13 cellular contexts compared by ENCODE assay signal in genomic region chr7:44693641-44694313, GRCh38. TPM values are rescaled to one million over a fixed set of nuclear protein-coding genes. Genes with fewer than 3 reads are reported as not detected.
DNase-seq lines count a peak whose midpoint lies in the region; ATAC-seq and TF ChIP-seq lines count a peak whose summit lies in the region.
"Had no signal": no experiment of that assay in that cellular context is flagged by ENCODE, and none has a peak within 500 bp of the region (broad histone marks: within the 10 kb centered on the region; RNA-seq: fewer than 3 reads in every experiment).

No MANE protein-coding gene starts in this region.

- ATAC-seq in SK-N-SH treated with all-trans-retinoic acid at 6 μM for 48 hours: peak; percentile 87
- ATAC-seq in GM18861 (IDR thresholded peaks at IDR 0.05; ENCODE audit: unreplicated experiment): no peak
- ATAC-seq: GM12878 had no signal

- TF ChIP-seq CTCF in foreskin fibroblast (IDR thresholded peaks at IDR 0.05; ENCODE audit: low read depth, low read length): no peak

- intact Hi-C loops in posterior vena cava (cut with DNase I): no loop called here

- DNase-seq in EH (ENCODE audit: low read depth) (peak; percentile 91), foreskin fibroblast (peak; percentile 77 to 87), posterior vena cava (ENCODE audit: low spot score) (peak; percentile 66), activated gamma-delta T cell treated with Interleukin-2 at 50 U/mL for 16 hours (no peak), medulla oblongata (ENCODE audit: extremely low spot score) (no peak), mesenteric fat pad (ENCODE audit: low spot score) (no peak)
- DNase-seq: activated CD4-positive, alpha-beta T cell treated with anti-CD3 and anti-CD28 coated beads for 1 hour; activated effector memory CD4-positive, alpha-beta T cell treated with anti-CD3 and anti-CD28 coated beads, Interleukin-2, amount 50 U/mL, for 16 hours; Calu3; NCI-H774 had no signal

- no peak overlapping the region for H3K4me3 ChIP-seq in foreskin fibroblast (ENCODE audit: low read depth in 1 of 2, low read length in 2 of 2)
- H3K4me3 ChIP-seq: GM12878 had no signal

TF ChIP-seq in SK-N-SH treated with all-trans-retinoic acid at 6 μM for 48 hours, 23 proteins besides CTCF, POLR2A, EP300 and RAD21:
- TF ChIP-seq TOX (CRISPR knock-in tag; IDR thresholded peaks at IDR 0.05; ENCODE audit: borderline replicate concordance): no peak
- no peak for TF ChIP-seq ESRRG (CRISPR knock-in tag; IDR thresholded peaks at IDR 0.05)
- no peak for TF ChIP-seq CSDC2 (CRISPR knock-in tag; IDR thresholded peaks at IDR 0.05)
- no peak for TF ChIP-seq OSR1 (CRISPR knock-in tag; IDR thresholded peaks at IDR 0.05)
- TF ChIP-seq TSHZ2 (CRISPR knock-in tag; IDR thresholded peaks at IDR 0.05): no peak
- no peak for TF ChIP-seq ZFP30 (CRISPR knock-in tag; IDR thresholded peaks at IDR 0.05)
- no peak for TF ChIP-seq TCF4 (CRISPR knock-in tag; IDR thresholded peaks at IDR 0.05; ENCODE audit: borderline replicate concordance)
- no peak for TF ChIP-seq CREB5 (CRISPR knock-in tag; IDR thresholded peaks at IDR 0.05; ENCODE audit: low read depth)
- TF ChIP-seq RARB (CRISPR knock-in tag; IDR thresholded peaks at IDR 0.05): no peak
- no peak for TF ChIP-seq PATZ1 (CRISPR knock-in tag; IDR thresholded peaks at IDR 0.05; ENCODE audit: borderline replicate concordance)

RNA-seq across cellular contexts. Expression of gene ZMIZ2, which starts 54.9 kb away (rescaled TPM):
- total RNA-seq in posterior vena cava (10 to 100 TPM; 52.2 to 67.1 TPM), mesenteric fat pad (47.8 TPM)

Comparison
In these comparisons a context has a peak if more than half of its experiments do, and no peak if none do; other contexts are left out.
1. DNase-seq: peak in EH (single experiment), foreskin fibroblast (2 of 2) and posterior vena cava (single experiment); none in activated gamma-delta T cell treated with Interleukin-2 at 50 U/mL for 16 hours (single experiment), medulla oblongata (single experiment) and mesenteric fat pad (single experiment).